ENCODE assay signal across 28 cellular contexts in the genomic region with DNA sequence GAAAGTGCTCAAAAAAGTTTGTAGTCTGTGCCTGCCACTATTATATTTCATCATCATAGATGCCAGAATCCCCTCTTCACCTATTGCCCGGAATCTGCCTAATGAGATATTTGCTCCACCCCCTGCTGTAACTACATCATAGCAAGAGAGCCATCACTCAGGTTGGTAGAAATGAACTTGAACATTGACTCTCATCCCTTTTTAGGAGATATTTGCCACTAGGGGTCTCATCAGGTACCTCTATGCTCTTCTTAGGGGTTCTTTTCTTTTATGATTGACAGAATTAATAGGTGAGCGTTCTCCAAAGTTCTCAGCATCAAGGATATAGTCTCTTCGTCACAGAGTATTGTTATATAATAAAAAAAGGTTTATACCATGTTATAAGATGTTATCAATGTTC. TPM values are rescaled to one million over a fixed set of nuclear protein-coding genes. Genes with fewer than 3 reads are reported as not detected.
"Had no signal": no experiment of that assay in that cellular context is flagged by ENCODE, and none has a peak within 500 bp of the region (broad histone marks: within the 10 kb centered on the region; RNA-seq: fewer than 3 reads in every experiment).

No MANE protein-coding gene starts in this region.

- H3K27me3 ChIP-seq: hepatocyte, sigmoid colon, transverse colon had no signal

- H3K4me3 Mint-ChIP-seq: effector memory CD8-positive, alpha-beta T cell; naive thymus-derived CD4-positive, alpha-beta T cell; nephron progenitor cell; stimulated activated naive B cell treated with anti-CD40 and anti-IgM and Interleukin-4, amounts not matched to agents 10 μg/mL and 1 μg/mL and 100 μg/mL, for 72 hours had no signal

- H3K36me3 Mint-ChIP-seq: naive thymus-derived CD4-positive, alpha-beta T cell; stimulated activated naive B cell treated with anti-CD40 and anti-IgM and Interleukin-4, amounts not matched to agents 10 μg/mL and 1 μg/mL and 100 μg/mL, for 72 hours had no signal

- H3K4me2 ChIP-seq: hepatocyte had no signal

- H3K27ac Mint-ChIP-seq: effector memory CD8-positive, alpha-beta T cell; naive thymus-derived CD4-positive, alpha-beta T cell; nephron progenitor cell; stimulated activated naive B cell treated with anti-CD40 and anti-IgM and Interleukin-4, amounts not matched to agents 10 μg/mL and 1 μg/mL and 100 μg/mL, for 72 hours had no signal

- ATAC-seq: effector memory CD8-positive, alpha-beta T cell; left colon; left ventricle myocardium superior; naive thymus-derived CD4-positive, alpha-beta T cell; psoas muscle; stimulated activated naive B cell treated with anti-CD40 and anti-IgM and Interleukin-4, amounts not matched to agents 10 μg/mL and 1 μg/mL and 100 μg/mL, for 72 hours had no signal

- H3K9me3 ChIP-seq: esophagus squamous epithelium, psoas muscle, sigmoid colon, stomach, thoracic aorta, transverse colon had no signal

- H3K9ac ChIP-seq: parathyroid adenoma had no signal

- H3K4me1 ChIP-seq: esophagus squamous epithelium, parathyroid adenoma, psoas muscle, sigmoid colon, stomach, transverse colon had no signal

- H3K9me3 Mint-ChIP-seq: effector memory CD8-positive, alpha-beta T cell; naive thymus-derived CD4-positive, alpha-beta T cell; nephron progenitor cell; stimulated activated naive B cell treated with anti-CD40 and anti-IgM and Interleukin-4, amounts not matched to agents 10 μg/mL and 1 μg/mL and 100 μg/mL, for 72 hours had no signal

- H2AFZ ChIP-seq: hepatocyte, parathyroid adenoma had no signal

- H3K79me2 ChIP-seq: parathyroid adenoma had no signal

- H3K36me3 ChIP-seq: esophagus squamous epithelium, sigmoid colon, stomach, thoracic aorta, transverse colon had no signal

- H3K27ac ChIP-seq: esophagus squamous epithelium, hepatocyte, parathyroid adenoma, psoas muscle, sigmoid colon, skin epidermis, stomach, thoracic aorta, transverse colon had no signal

- DNase-seq: effector memory CD8-positive, alpha-beta T cell; esophagus squamous epithelium; foreskin fibroblast; head of caudate nucleus; left colon; left ventricle myocardium superior; naive thymus-derived CD4-positive, alpha-beta T cell; nephron progenitor cell; psoas muscle; retina; sigmoid colon; stimulated activated CD4-positive, alpha-beta T cell treated with anti-CD3 and anti-CD28 coated beads, Interleukin-2, amount 100 ng/mL, for 24 hours; stimulated activated CD4-positive, alpha-beta T cell treated with anti-CD3 and anti-CD28 coated beads, Interleukin-4, amount 100 ng/mL, for 4 hours; stimulated activated naive B cell treated with anti-CD40 and anti-IgM and Interleukin-4, amounts not matched to agents 10 μg/mL and 1 μg/mL and 100 μg/mL, for 72 hours; stomach; substantia nigra; transverse colon had no signal

- H3K4me1 Mint-ChIP-seq: naive thymus-derived CD4-positive, alpha-beta T cell; nephron progenitor cell had no signal

- H3K4me3 ChIP-seq: esophagus squamous epithelium, hepatocyte, lung, psoas muscle, sigmoid colon, skin epidermis, stomach, thoracic aorta, transverse colon had no signal

RNA-seq across cellular contexts. Expression of gene ANKS4B, which starts 20.0 kb away (rescaled TPM):
- total RNA-seq: epithelial cell of proximal tubule; esophagus squamous epithelium; kidney epithelial cell; left ventricle myocardium superior; mononuclear cell; naive thymus-derived CD4-positive, alpha-beta T cell; omental fat pad; psoas muscle; thoracic aorta; ureter had no signal
- polyA plus RNA-seq: lung; naive thymus-derived CD4-positive, alpha-beta T cell had no signal

RNA-seq across cellular contexts. Expression of gene CRYM, which starts 24.6 kb away (rescaled TPM):
- total RNA-seq: mesenteric fat pad, thoracic aorta had no signal
- polyA plus RNA-seq: naive thymus-derived CD4-positive, alpha-beta T cell had no signal

RNA-seq across cellular contexts. Expression of gene ZP2, which starts 42.1 kb away (rescaled TPM):
- total RNA-seq: epithelial cell of proximal tubule; esophagus squamous epithelium; kidney epithelial cell; left ventricle myocardium superior; mesenteric fat pad; mononuclear cell; naive thymus-derived CD4-positive, alpha-beta T cell; omental fat pad; psoas muscle; sigmoid colon; thoracic aorta; ureter had no signal
- polyA plus RNA-seq: hepatocyte; lung; naive thymus-derived CD4-positive, alpha-beta T cell; psoas muscle had no signal
